ENCODE assay signal across 18 cellular contexts in the genomic region with DNA sequence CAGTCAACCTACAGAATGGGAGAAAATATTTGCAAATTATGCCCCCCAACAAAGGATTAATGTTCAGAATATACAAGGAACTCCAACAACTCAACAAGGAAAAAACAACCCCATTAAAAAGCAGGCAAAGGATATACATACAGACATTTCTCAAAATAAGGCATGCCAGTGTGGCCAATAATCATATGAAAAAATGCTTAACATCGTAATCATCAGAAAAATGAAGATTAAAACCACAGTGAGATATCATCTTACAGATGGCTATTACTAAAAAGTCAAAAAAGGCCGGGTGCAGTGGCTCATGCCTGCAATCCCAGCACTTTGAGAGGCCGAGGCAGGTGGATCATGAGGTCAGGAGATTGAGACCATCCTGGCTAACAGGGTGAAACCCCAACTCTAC.
A peak's percentile ranks its signal among the peaks of the same experiment; 100 is the strongest.
DNase-seq lines count a peak whose midpoint lies in the region; ATAC-seq and TF ChIP-seq lines count a peak whose summit lies in the region.
"Had no signal": no experiment of that assay in that cellular context is flagged by ENCODE, and none has a peak within 500 bp of the region (broad histone marks: within the 10 kb centered on the region; RNA-seq: fewer than 3 reads in every experiment).

No MANE protein-coding gene starts in this region.

- H3K4me3 ChIP-seq in IMR-90 (ENCODE audit: insufficient read depth, low read depth, low read length) = no peak overlapping the region
- H3K4me3 ChIP-seq in choroid plexus epithelial cell (ENCODE audit: low read depth, low read length) = no peak overlapping the region
- no peak overlapping the region for H3K4me3 ChIP-seq in uterus
- H3K4me3 ChIP-seq: BLaER1 had no signal

- H3K4me2 ChIP-seq in IMR-90 (ENCODE audit: low read depth, low read length) = no peak overlapping the region
- H3K4me2 ChIP-seq: BLaER1 had no signal

- TF ChIP-seq POLR2A in IMR-90 (IDR thresholded peaks at IDR 0.05; ENCODE audit: low read depth, low read length) (no peak), uterus (IDR thresholded peaks at IDR 0.05) (no peak)

- DNase-seq in IMR-90 (peak; percentile 47), T-helper 17 cell (no peak), choroid plexus epithelial cell (ENCODE audit: low read depth) (peak; percentile 34), fibroblast of peridontal ligament (ENCODE audit: extremely low read depth) (peak; percentile 51), medulla oblongata (ENCODE audit: extremely low spot score) (no peak), hepatic stellate cell (ENCODE audit: low spot score) (no peak), uterus (no peak)
- DNase-seq: 8988T; CD4-positive, alpha-beta memory T cell; DMS153; DMS79; GDM1; GOT3; H9 had no signal

- no peaks in the 10 kb centered on the region for H3K79me1 ChIP-seq in IMR-90 (ENCODE audit: low read depth in 1 of 2, low read length in 2 of 2)

- H3K27ac ChIP-seq in IMR-90 (ENCODE audit: insufficient read depth, low read length) = no peak overlapping the region
- H3K27ac ChIP-seq in uterus = no peak overlapping the region
- H3K27ac ChIP-seq: BLaER1 had no signal

- H3K27ac Mint-ChIP-seq in T-helper 17 cell = peak overlapping the region; percentile 62
- H3K27ac Mint-ChIP-seq: CD14-positive monocyte, H9 had no signal

- no peak for TF ChIP-seq RAD21 in IMR-90 (IDR thresholded peaks at IDR 0.05; ENCODE audit: low read length)

- H2AFZ ChIP-seq in IMR-90 (replicated peaks; ENCODE audit: low read length, poor library complexity) = no peak overlapping the region

- peaks cover 6% of the 10 kb centered on the region for H3K4me1 Mint-ChIP-seq in T-helper 17 cell
- H3K4me1 Mint-ChIP-seq: CD4-positive, alpha-beta memory T cell had no signal

- no peaks in the 10 kb centered on the region; the same call in 1 of the 2 replicates for H3K4me1 ChIP-seq in IMR-90 (ENCODE audit: control insufficient read depth, insufficient read depth, low read length)
- no peaks in the 10 kb centered on the region for H3K4me1 ChIP-seq in uterus
- H3K4me1 ChIP-seq: BLaER1 had no signal

- peak; percentile 25; the same call in 1 of the 2 replicates for ATAC-seq in IMR-90 (ENCODE audit: low read depth)
- ATAC-seq in T-helper 17 cell = no peak
- no peak for ATAC-seq in GM21619 (IDR thresholded peaks at IDR 0.05; ENCODE audit: unreplicated experiment)
- ATAC-seq: HepG2 had no signal

- H3K9me3 ChIP-seq in IMR-90 (ENCODE audit: control insufficient read depth, insufficient read depth, low read length) (no peaks in the 10 kb centered on the region), T-helper 17 cell (ENCODE audit: control insufficient read depth, low read length, poor library complexity, severe bottlenecking) (no peaks in the 10 kb centered on the region), uterus (no peaks in the 10 kb centered on the region)

- H3K14ac ChIP-seq in IMR-90 (replicated peaks; ENCODE audit: low read depth, low read length) = no peak overlapping the region

- no peak overlapping the region for H3K23ac ChIP-seq in IMR-90 (ENCODE audit: low read depth, low read length)

- in situ Hi-C loops in IMR-90 (cut with MboI; ENCODE audit: low sequenced_read_pairs) = loop anchor here (25.0 kb wide), 2 partner anchors 430 to 505 kb away; a partner anchor contains a TSS

- intact Hi-C loops in IMR-90 (cut with micrococcal nuclease) (no loop called here), uterus (cut with DNase I; ENCODE audit: low total_unique reads) (no loop called here)

- H4K8ac ChIP-seq in IMR-90 (ENCODE audit: low read depth in 2 of 2, low read length in 2 of 2) = no peak overlapping the region

- H2BK15ac ChIP-seq in IMR-90 (ENCODE audit: low read depth, low read length) = no peak overlapping the region

- no peaks in the 10 kb centered on the region for H3K36me3 ChIP-seq in IMR-90 (ENCODE audit: control insufficient read depth, insufficient read depth, low read length)
- H3K36me3 ChIP-seq in uterus = no peaks in the 10 kb centered on the region

- H2BK20ac ChIP-seq in IMR-90 (ENCODE audit: low read depth, low read length) = no peak overlapping the region

- H2BK120ac ChIP-seq in IMR-90 (ENCODE audit: low read depth, low read length) = no peak overlapping the region

- no peak overlapping the region for H3K18ac ChIP-seq in IMR-90 (ENCODE audit: low read depth, low read length)

- H3K27me3 Mint-ChIP-seq in T-helper 17 cell = no peaks in the 10 kb centered on the region
- H3K27me3 Mint-ChIP-seq: CD4-positive, alpha-beta memory T cell had no signal

- no peak overlapping the region for H2AK9ac ChIP-seq in IMR-90 (replicated peaks; ENCODE audit: low read depth, low read length, poor library complexity)

- 80% methylated on average over 1 of the region's 3 CpGs; no CpG with 5 or more reads in 1 of the 2 experiments for WGBS in IMR-90 (ENCODE audit: extremely low coverage in 2 of 2, insufficient read length in 1 of 2), 2 experiments

- H3K36me3 Mint-ChIP-seq in T-helper 17 cell (ENCODE audit: low read depth) = peaks cover 9% of the 10 kb centered on the region

- no peak overlapping the region for H2AK5ac ChIP-seq in IMR-90 (ENCODE audit: low read depth, low read length)

- POLR2A ChIA-PET in IMR-90 (lab: Charles Lee; ENCODE audit: unreplicated experiment) = no interaction called here

- CTCF ChIA-PET in IMR-90 (lab: Yijun Ruan, JAX) = interaction anchor here (1.6 kb wide), 1 partner anchor 109 kb away, joined by 3 read pairs; no protein-coding TSS in a partner anchor

- H3K4me3 Mint-ChIP-seq in T-helper 17 cell = no peak overlapping the region
- H3K4me3 Mint-ChIP-seq: CD14-positive monocyte; CD4-positive, alpha-beta memory T cell; H9 had no signal

- no peak overlapping the region for H2BK5ac ChIP-seq in IMR-90 (ENCODE audit: low read depth, low read length, poor library complexity, severe bottlenecking)

- no peak overlapping the region for H4K91ac ChIP-seq in IMR-90 (ENCODE audit: insufficient read depth, low read depth, low read length)

- no peaks in the 10 kb centered on the region for H4K20me1 ChIP-seq in IMR-90 (ENCODE audit: insufficient read depth, low read length)
- H4K20me1 ChIP-seq: BLaER1 had no signal

- no peak overlapping the region for H3K56ac ChIP-seq in IMR-90 (ENCODE audit: extremely low read depth, insufficient read depth, low read length)

- no peak overlapping the region for H3K9ac ChIP-seq in IMR-90 (ENCODE audit: low read depth, low read length)
- H3K9ac ChIP-seq: BLaER1 had no signal

- no TSS peak for BruUV-seq in IMR-90 (replicated peaks; lab: Mats Ljungman, UMichigan)

- H3K9me1 ChIP-seq in IMR-90 (ENCODE audit: insufficient read depth, low read length) = no peaks in the 10 kb centered on the region

- TF ChIP-seq CTCF in IMR-90 (conservative IDR thresholded peaks at IDR 0.05; ENCODE audit: low read depth, low read length) = no peak
- TF ChIP-seq CTCF in choroid plexus epithelial cell (conservative IDR thresholded peaks at IDR 0.05; ENCODE audit: low read depth, low read length) = no peak
- TF ChIP-seq CTCF in uterus (IDR thresholded peaks at IDR 0.05) = no peak

- H4K5ac ChIP-seq in IMR-90 (ENCODE audit: low read depth, low read length) = no peak overlapping the region

- H3K4ac ChIP-seq in IMR-90 (ENCODE audit: low read depth, low read length) = no peak overlapping the region

- H3K27me3 ChIP-seq in IMR-90 (ENCODE audit: control insufficient read depth, insufficient read depth, low read length) (no peaks in the 10 kb centered on the region), uterus (no peaks in the 10 kb centered on the region)
- H3K27me3 ChIP-seq: BLaER1 had no signal

- dilution Hi-C loops in IMR-90 (cut with HindIII; ENCODE audit: low sequenced_read_pairs, unreplicated experiment) = no loop called here

TF ChIP-seq in IMR-90, 13 proteins besides CTCF, POLR2A, EP300 and RAD21:
- TF ChIP-seq NFE2L2 (IDR thresholded peaks at IDR 0.05; ENCODE audit: low read depth, low read length) = no peak
- TF ChIP-seq BHLHE40 (IDR thresholded peaks at IDR 0.05; ENCODE audit: low read depth, low read length) = no peak
- TF ChIP-seq FOS (IDR thresholded peaks at IDR 0.05; ENCODE audit: low read depth, low read length) = no peak
- no peak for TF ChIP-seq SMC3 (IDR thresholded peaks at IDR 0.05; ENCODE audit: low read depth, low read length)
- TF ChIP-seq MAZ (IDR thresholded peaks at IDR 0.05; ENCODE audit: borderline replicate concordance, low read depth, low read length) = no peak

Comparison
In these comparisons a context has a peak if more than half of its experiments do, and no peak if none do; other contexts are left out.
1. DNase-seq: peak in IMR-90 (single experiment), choroid plexus epithelial cell (single experiment) and fibroblast of peridontal ligament (single experiment); none in T-helper 17 cell (0 of 3), medulla oblongata (single experiment), hepatic stellate cell (single experiment) and uterus (0 of 2).